Comparison of ENCODE assay signal across 8 cellular contexts in genomic region chr18:35497006-35497333, GRCh38. TPM values are rescaled to one million over a fixed set of nuclear protein-coding genes. Genes with fewer than 3 reads are reported as not detected.
DNase-seq lines count a peak whose midpoint lies in the region; ATAC-seq and TF ChIP-seq lines count a peak whose summit lies in the region.

No MANE protein-coding gene starts in this region.

- no peaks in the 10 kb centered on the region for H3K9me3 Mint-ChIP-seq in memory B cell

- H4K20me1 ChIP-seq in HCT116 (ENCODE audit: insufficient read depth): no peaks in the 10 kb centered on the region

- H2AFZ ChIP-seq in HCT116 (ENCODE audit: low read depth, low read length, poor library complexity, severe bottlenecking): peak overlapping the region; percentile 36

- ATAC-seq in HCT116 (peak; percentile 33), memory B cell (ENCODE audit: low read depth) (peak; percentile 1)

- peak overlapping the region; percentile 97 for H3K27ac Mint-ChIP-seq in memory B cell

- CTCF ChIA-PET in HCT116 (lab: Charles Lee): no interaction called here

- peaks cover 10 to 22% of the 10 kb centered on the region in 2 experiments; a peak in 3 of 4 replicates for H3K4me1 ChIP-seq in HCT116 (ENCODE audit: control insufficient read depth in 1 of 2, insufficient read depth in 2 of 2, low read length in 2 of 2)
- H3K4me1 ChIP-seq in urinary bladder (ENCODE audit: insufficient read depth): no peaks in the 10 kb centered on the region

- no peaks in the 10 kb centered on the region for H3K9me2 ChIP-seq in HCT116 (ENCODE audit: insufficient read depth)

- peak overlapping the region; percentile 93 for H3K4me3 Mint-ChIP-seq in memory B cell

- WGBS in urinary bladder: 3% methylated on average over 3 of the region's 3 CpGs

- H3K36me3 ChIP-seq in HCT116 (ENCODE audit: control insufficient read depth in 1 of 2, insufficient read depth in 2 of 2, low read length in 2 of 2) (no peaks in the 10 kb centered on the region), urinary bladder (ENCODE audit: insufficient read depth) (no peaks in the 10 kb centered on the region)

- no peaks in the 10 kb centered on the region for H3K9me3 ChIP-seq in HCT116 (ENCODE audit: control insufficient read depth in 1 of 2, insufficient read depth in 1 of 2, low read depth in 1 of 2, low read length in 2 of 2)

- H3K9ac ChIP-seq in HCT116 (ENCODE audit: low read length): peak overlapping the region; percentile 76

- H3K79me2 ChIP-seq in HCT116 (ENCODE audit: insufficient read depth, low read length): peaks cover 51% of the 10 kb centered on the region

- H3K4me1 Mint-ChIP-seq in memory B cell: peaks cover 23% of the 10 kb centered on the region

- H3K4me3 ChIP-seq in HCT116 (replicated peaks in 1 of 2; ENCODE audit: low read depth in 1 of 2, low read length in 2 of 2) (peak overlapping the region; percentile 60 to 74), choroid plexus epithelial cell (ENCODE audit: low read depth, low read length) (peak overlapping the region; percentile 85), urinary bladder (ENCODE audit: low read depth, low read length) (peak overlapping the region; percentile 47)

- TF ChIP-seq RAD21 in HCT116 (IDR thresholded peaks at IDR 0.05; ENCODE audit: low read depth): no peak

- DNase-seq in NCI-H1694 treated with DMSO at 0.1 percent for 48 hours (lab: John Stamatoyannopoulos, UW) (peak; percentile 37), NCI-H1694 (lab: John Stamatoyannopoulos, UW) (no peak), HCT116 (ENCODE audit: low read depth, low spot score) (no peak), NCI-H1092 (lab: John Stamatoyannopoulos, UW) (peak; percentile 36), choroid plexus epithelial cell (ENCODE audit: low read depth) (peak; percentile 70), memory B cell (ENCODE audit: low spot score in 2 of 2) (no peak), SHP77 treated with DMSO at 0.1 percent for 48 hours (lab: John Stamatoyannopoulos, UW) (no peak)

- TF ChIP-seq CTCF in HCT116 (IDR thresholded peaks at IDR 0.05 in 2 of 3, conservative IDR thresholded peaks at IDR 0.05 in 1 of 3; ENCODE audit: borderline replicate concordance in 1 of 3, insufficient read depth in 1 of 3, low read depth in 2 of 3, low read length in 2 of 3): no peak
- no peak for TF ChIP-seq CTCF in choroid plexus epithelial cell (conservative IDR thresholded peaks at IDR 0.05; ENCODE audit: low read depth, low read length)

- H3K27ac ChIP-seq in HCT116 (ENCODE audit: low read depth, low read length): peak overlapping the region; percentile 83
- peak overlapping the region; percentile 91 for H3K27ac ChIP-seq in urinary bladder (ENCODE audit: low read depth)

- no TSS peak for BruUV-seq in HCT116 (replicated peaks; lab: Mats Ljungman, UMichigan)

- no peaks in the 10 kb centered on the region for H3K27me3 ChIP-seq in HCT116 (ENCODE audit: insufficient read depth, low read length)

- H3K27me3 Mint-ChIP-seq in memory B cell: no peaks in the 10 kb centered on the region

- RAD21 ChIA-PET in HCT116 (lab: Charles Lee; ENCODE audit: low non-redundant PET in 1 of 2, low total read pairs in 2 of 2, uncharacterized antibody in 2 of 2, unreplicated experiment in 2 of 2): no interaction called here

- peak overlapping the region; percentile 97 for H3K4me2 ChIP-seq in HCT116 (ENCODE audit: low read length)

- no peak for TF ChIP-seq POLR2A in HCT116 (IDR thresholded peaks at IDR 0.05; ENCODE audit: borderline replicate concordance, extremely low read depth, insufficient read depth, insufficient read length)

- intact Hi-C loops in HCT116 (cut with micrococcal nuclease): loop anchor here (1.0 to 5.0 kb wide), 2 partner anchors 19 to 90 kb away; no protein-coding TSS in a partner anchor

- H3K36me3 Mint-ChIP-seq in memory B cell: peaks cover 2% of the 10 kb centered on the region

- POLR2A ChIA-PET in HCT116 (lab: Charles Lee): interaction anchor here (2.3 kb wide), 1 partner anchor 18 kb away, joined by 17 read pairs; no protein-coding TSS in a partner anchor

TF ChIP-seq in HCT116, 20 proteins besides CTCF, POLR2A, EP300 and RAD21:
- TF ChIP-seq SIN3A (IDR thresholded peaks at IDR 0.05; ENCODE audit: low read depth) (no peak), ZBTB33 (IDR thresholded peaks at IDR 0.05; ENCODE audit: extremely low read depth, insufficient replicate concordance, low read length) (no peak), REST (IDR thresholded peaks at IDR 0.05; ENCODE audit: low read depth) (no peak), ZFX (IDR thresholded peaks at IDR 0.05) (no peak), MAX (IDR thresholded peaks at IDR 0.05) (no peak), POLR2AphosphoS5 (IDR thresholded peaks at IDR 0.05; ENCODE audit: low read depth, low read length) (no peak), EZH2phosphoT487 (IDR thresholded peaks at IDR 0.05; ENCODE audit: borderline replicate concordance) (no peak), ATF3 (IDR thresholded peaks at IDR 0.05) (no peak), EZH2 (IDR thresholded peaks at IDR 0.05) (no peak), TCF7L2 (IDR thresholded peaks at IDR 0.05; ENCODE audit: borderline replicate concordance, extremely low read depth, insufficient read depth, insufficient read length) (no peak), FOSL1 (IDR thresholded peaks at IDR 0.05; ENCODE audit: low read depth) (no peak), CEBPB (IDR thresholded peaks at IDR 0.05; ENCODE audit: low read depth) (no peak)

RNA-seq across cellular contexts. Expression of gene INO80C, which starts 0.8 kb away (rescaled TPM):
- total RNA-seq in HCT116 (2021; ENCODE audit: unreplicated experiment) (30.7 TPM), urinary bladder (11.5 TPM)
- 19.5 and 25.0 TPM in 2 replicates for polyA plus RNA-seq in HCT116 (2012)
- 14.9 TPM for polyA plus RNA-seq in urinary bladder

Comparison
In these comparisons a context has a peak if more than half of its experiments do, and no peak if none do; other contexts are left out.
1. DNase-seq: peak in NCI-H1694 treated with DMSO at 0.1 percent for 48 hours (single experiment), NCI-H1092 (single experiment) and choroid plexus epithelial cell (single experiment); none in NCI-H1694 (single experiment), HCT116 (single experiment), memory B cell (0 of 2) and SHP77 treated with DMSO at 0.1 percent for 48 hours (single experiment).
2. Peak in every context shown above with its lines, with median percentiles within 50 percentile points of each other: H3K4me3 ChIP-seq.